In genomic region chr13:37886879-37887278, GRCh38 we compare ENCODE assay signal across 16 cellular contexts. TPM values are rescaled to one million over a fixed set of nuclear protein-coding genes. Genes with fewer than 3 reads are reported as not detected.
DNase-seq lines count a peak whose midpoint lies in the region; ATAC-seq, FAIRE-seq and TF ChIP-seq lines count a peak whose summit lies in the region.
"Had no signal": no experiment of that assay in that cellular context is flagged by ENCODE, and none has a peak within 500 bp of the region (broad histone marks: within the 10 kb centered on the region; RNA-seq: fewer than 3 reads in every experiment).

No MANE protein-coding gene starts in this region.

- peak overlapping the region; percentile 23 for H3K4me2 ChIP-seq in OCI-LY3 (ENCODE audit: low read length)
- 0 out of 2 replicates have a peak overlapping the region, but pooled peaks have one; percentile 22 for H3K4me2 ChIP-seq in K562 (ENCODE audit: insufficient read depth, low read length)
- H3K4me2 ChIP-seq in endothelial cell of umbilical vein (ENCODE audit: insufficient read depth, low read length), result no peak overlapping the region

- in situ Hi-C loops in K562 (cut with MboI), result loop anchor here (25.0 kb wide), 1 partner anchor 150 kb away; no protein-coding TSS in a partner anchor

- peaks cover 8% of the 10 kb centered on the region for H3K4me1 Mint-ChIP-seq in WTC11
- H3K4me1 Mint-ChIP-seq: CD14-positive monocyte had no signal

- FAIRE-seq in K562 (lab: Jason Lieb, UNC) (no peak), endothelial cell of umbilical vein (lab: Jason Lieb, UNC) (no peak)
- FAIRE-seq: D721Med had no signal

- H3K36me3 Mint-ChIP-seq in WTC11, result no peaks in the 10 kb centered on the region
- H3K36me3 Mint-ChIP-seq: CD14-positive monocyte; CD8-positive, alpha-beta T cell had no signal

- WGBS in K562 (ENCODE audit: insufficient coverage, low coverage, missing lambda C conversion rate), result 33% methylated on average over 4 of the region's 4 CpGs

- H3K4me1 ChIP-seq in OCI-LY3 (ENCODE audit: low read length) (peaks cover 5% of the 10 kb centered on the region), K562 (replicated peaks in 1 of 2; ENCODE audit: control insufficient read depth in 2 of 2, insufficient read depth in 2 of 2, low read length in 2 of 2) (no peaks in the 10 kb centered on the region; a peak in 1 of 5 replicates), endothelial cell of umbilical vein (ENCODE audit: control insufficient read depth, extremely low read depth, insufficient read depth, low read length) (no peaks in the 10 kb centered on the region), muscle layer of duodenum (ENCODE audit: control insufficient read depth in 1 of 2, insufficient read depth in 2 of 2, low read length in 2 of 2) (no peaks in the 10 kb centered on the region)

- H3K9me3 ChIP-seq in OCI-LY3 (ENCODE audit: insufficient read depth, low read length), result no peaks in the 10 kb centered on the region
- no peaks in the 10 kb centered on the region for H3K9me3 ChIP-seq in K562 (replicated peaks; ENCODE audit: control insufficient read depth, insufficient read depth, low read depth, low read length)
- no peaks in the 10 kb centered on the region for H3K9me3 ChIP-seq in endothelial cell of umbilical vein (replicated peaks; ENCODE audit: control insufficient read depth, insufficient read depth, low read length)
- no peaks in the 10 kb centered on the region for H3K9me3 ChIP-seq in muscle layer of duodenum (ENCODE audit: control insufficient read depth in 1 of 2, low read length in 2 of 2)

- H3K36me3 ChIP-seq in OCI-LY3 (replicated peaks; ENCODE audit: low read depth, low read length), result no peaks in the 10 kb centered on the region
- no peaks in the 10 kb centered on the region for H3K36me3 ChIP-seq in K562 (ENCODE audit: control insufficient read depth, insufficient read depth, low read length)
- no peaks in the 10 kb centered on the region for H3K36me3 ChIP-seq in endothelial cell of umbilical vein (ENCODE audit: control insufficient read depth in 2 of 2, extremely low read depth in 1 of 2, insufficient read depth in 2 of 2, low read length in 2 of 2)
- H3K36me3 ChIP-seq in muscle layer of duodenum (ENCODE audit: control insufficient read depth in 1 of 2, insufficient read depth in 2 of 2, low read length in 2 of 2), result no peaks in the 10 kb centered on the region

- POLR2A ChIA-PET in K562 (lab: Yijun Ruan, JAX), result no interaction called here
- POLR2A ChIA-PET in endothelial cell of umbilical vein (lab: Charles Lee), result no interaction called here
- POLR2A ChIA-PET in WTC11 (lab: Charles Lee), result no interaction called here

- H3K27ac Mint-ChIP-seq in WTC11, result no peak overlapping the region
- H3K27ac Mint-ChIP-seq: CD14-positive monocyte; CD8-positive, alpha-beta T cell had no signal

- H3K79me2 ChIP-seq in OCI-LY3 (ENCODE audit: low read length) (no peaks in the 10 kb centered on the region), K562 (ENCODE audit: control insufficient read depth, insufficient read depth, low read length) (no peaks in the 10 kb centered on the region), endothelial cell of umbilical vein (ENCODE audit: control insufficient read depth, insufficient read depth, low read length) (no peaks in the 10 kb centered on the region)

- ATAC-seq in K562 (peak; percentile 66), GM21619 (IDR thresholded peaks at IDR 0.05; ENCODE audit: unreplicated experiment) (no peak), WTC11 (no peak)
- ATAC-seq: CD8-positive, alpha-beta T cell had no signal

- no peaks in the 10 kb centered on the region for H3K9me1 ChIP-seq in K562 (ENCODE audit: control insufficient read depth, insufficient read depth, low read length)
- no peaks in the 10 kb centered on the region for H3K9me1 ChIP-seq in endothelial cell of umbilical vein (replicated peaks; ENCODE audit: control insufficient read depth, extremely low read depth, insufficient read depth, low read length)

- intact Hi-C loops in K562 (cut with micrococcal nuclease), result no loop called here
- intact Hi-C loops in endothelial cell of umbilical vein (cut with micrococcal nuclease), result no loop called here

- H3K27me3 ChIP-seq in OCI-LY3 (ENCODE audit: low read depth, low read length) (0 out of 2 replicates have a peak, but pooled peaks cover 4% of the 10 kb centered on the region), K562 (ENCODE audit: control insufficient read depth in 2 of 2, insufficient read depth in 2 of 2, low read length in 2 of 2) (no peaks in the 10 kb centered on the region), endothelial cell of umbilical vein (ENCODE audit: control insufficient read depth in 2 of 2, insufficient read depth in 2 of 2, low read length in 2 of 2) (peaks cover 4 to 11% of the 10 kb centered on the region in 2 experiments), muscle layer of duodenum (ENCODE audit: low read depth, low read length) (no peaks in the 10 kb centered on the region)

- no peaks in the 10 kb centered on the region for H3K9me3 Mint-ChIP-seq in WTC11

- H2AFZ ChIP-seq in OCI-LY3 (ENCODE audit: low read depth, low read length) (no peak overlapping the region), K562 (ENCODE audit: low read depth, low read length) (peak overlapping the region; percentile 38), endothelial cell of umbilical vein (ENCODE audit: low read depth, low read length) (no peak overlapping the region)
- H2AFZ ChIP-seq: GM23248 had no signal

- CTCF ChIA-PET in K562 (lab: Yijun Ruan, JAX; ENCODE audit: low intra/inter-chr PET ratio), result no interaction called here
- CTCF ChIA-PET in endothelial cell of umbilical vein (lab: Charles Lee), result interaction anchor here (1.3 kb wide), 1 partner anchor 18 kb away, joined by 3 read pairs; no protein-coding TSS in a partner anchor
- CTCF ChIA-PET in WTC11 (lab: Charles Lee), result no interaction called here

- H3K4me3 ChIP-seq in OCI-LY3 (ENCODE audit: low read length) (no peak overlapping the region), K562 (no peak overlapping the region), endothelial cell of umbilical vein (replicated peaks in 1 of 3; ENCODE audit: insufficient read depth in 1 of 3, low read depth in 1 of 3, low read length in 3 of 3) (no peak overlapping the region), muscle layer of duodenum (ENCODE audit: low read depth in 1 of 2, low read length in 2 of 2) (peak overlapping the region in 1 of 2 donors; percentile 41)
- H3K4me3 ChIP-seq: GM23248 had no signal

- TF ChIP-seq POLR2A in K562 (conservative IDR thresholded peaks at IDR 0.05), result no peak
- no peak for TF ChIP-seq POLR2A in endothelial cell of umbilical vein (IDR thresholded peaks at IDR 0.05; ENCODE audit: low read depth, low read length)

- dilution Hi-C loops in endothelial cell of umbilical vein (cut with MboI; ENCODE audit: extremely low pct_ligation_motif_present, low sequenced_read_pairs), result no loop called here

- H3K27me3 Mint-ChIP-seq in WTC11 (ENCODE audit: low read depth), result no peaks in the 10 kb centered on the region

- no peak overlapping the region for H3K9ac ChIP-seq in OCI-LY3 (ENCODE audit: low read length)
- no peak overlapping the region for H3K9ac ChIP-seq in K562 (ENCODE audit: insufficient read depth in 1 of 2, low read depth in 2 of 2, low read length in 2 of 2)
- no peak overlapping the region for H3K9ac ChIP-seq in endothelial cell of umbilical vein (replicated peaks; ENCODE audit: extremely low read depth, insufficient read depth, low read length)
- H3K9ac ChIP-seq: GM23248 had no signal

- no TSS peak for BruUV-seq in K562 (replicated peaks; lab: Mats Ljungman, UMichigan)
- BruUV-seq in endothelial cell of umbilical vein (replicated peaks; lab: Mats Ljungman, UMichigan), result no TSS peak

- no peak for TF ChIP-seq RAD21 in K562 (CRISPR knock-in tag; conservative IDR thresholded peaks at IDR 0.05 in 1 of 2, IDR thresholded peaks at IDR 0.05 in 1 of 2)

- DNase-seq in K562 (ENCODE audit: extremely low read depth in 1 of 4, low spot score in 3 of 4) (no peak), endothelial cell of umbilical vein (ENCODE audit: low read depth, low spot score) (peak; percentile 29), GF-D8 (lab: John Stamatoyannopoulos, UW) (no peak), dedifferentiated amniotic fluid mesenchymal stem cell (ENCODE audit: extremely low spot score) (no peak), WTC11 (ENCODE audit: low spot score) (no peak)
- DNase-seq: CD8-positive, alpha-beta T cell; COR-L47; GM23248; H7 had no signal

- no peak overlapping the region for H3K4me3 Mint-ChIP-seq in WTC11
- H3K4me3 Mint-ChIP-seq: CD14-positive monocyte; CD8-positive, alpha-beta T cell had no signal

- H3K27ac ChIP-seq in OCI-LY3 (ENCODE audit: low read length) (no peak overlapping the region), K562 (ENCODE audit: extremely low read depth, low read depth, low read length) (no peak overlapping the region), endothelial cell of umbilical vein (ENCODE audit: insufficient read depth, low read depth, low read length) (no peak overlapping the region), muscle layer of duodenum (ENCODE audit: low read length) (peak overlapping the region; percentile 34)
- H3K27ac ChIP-seq: 22Rv1, GM23248 had no signal

- TF ChIP-seq EP300 in K562 (IDR thresholded peaks at IDR 0.05; ENCODE audit: low read length), result no peak

- TF ChIP-seq CTCF in OCI-LY3 (IDR thresholded peaks at IDR 0.05; ENCODE audit: low read depth, low read length) (no peak), K562 (IDR thresholded peaks at IDR 0.05 in 2 of 3, conservative IDR thresholded peaks at IDR 0.05 in 1 of 3; ENCODE audit: insufficient read depth in 2 of 3, low read depth in 1 of 3, low read length in 3 of 3) (no peak), endothelial cell of umbilical vein (IDR thresholded peaks at IDR 0.05; ENCODE audit: extremely low read depth in 1 of 2, insufficient read depth in 1 of 2, low read depth in 1 of 2, low read length in 2 of 2) (no peak), WTC11 (IDR thresholded peaks at IDR 0.05) (no peak)

- H4K20me1 ChIP-seq in OCI-LY3 (ENCODE audit: insufficient read depth, low read length) (no peaks in the 10 kb centered on the region), K562 (replicated peaks; ENCODE audit: control insufficient read depth, insufficient read depth, low read length) (no peaks in the 10 kb centered on the region), endothelial cell of umbilical vein (replicated peaks; ENCODE audit: control insufficient read depth, extremely low read depth, insufficient read depth, low read length) (no peaks in the 10 kb centered on the region)

RNA-seq across cellular contexts. Expression of gene TRPC4, which starts 17.3 kb away (rescaled TPM):
- total RNA-seq in K562 (2011; cell fraction: chromatin; rRNA removed; ENCODE audit: low replicate concordance), result not detected in 2 replicates
- 0.13 TPM in 1 of 2 replicates, not detected in the other for total RNA-seq in K562 (2011; cell fraction: nucleolus; rRNA removed)
- not detected in 2 replicates for total RNA-seq in K562 (2011; cell fraction: nucleoplasm; rRNA removed)
- total RNA-seq in K562 (2014; rRNA removed) (not detected in 2 replicates), K562 (2014; rRNA removed; fragmentation: Illumina TruSeq; extraction: Trizol) (not detected in 2 replicates), K562 (2015; rRNA removed; fragmentation: Illumina TruSeq; extraction: Trizol) (0.04 TPM in 1 of 2 replicates, not detected in the other), K562 (2021) (not detected in 2 replicates), endothelial cell of umbilical vein (0.42 and 0.64 TPM in 2 replicates), WTC11 (2021) (4.2 to 8.0 TPM (median 5.0 TPM) in 3 replicates)
- polyA plus RNA-seq in K562 (2011; rRNA removed) (not detected in 2 replicates), K562 (2014; fragmentation: Illumina TruSeq; extraction: Trizol) (not detected in 2 replicates), K562 (2014; fragmentation: Nextera tagmentation; extraction: Ambion mirVana) (not detected), K562 (2014; rRNA removed) (0.03 TPM in 1 of 2 replicates, not detected in the other), endothelial cell of umbilical vein (0.03 and 0.04 TPM in 2 replicates)
- polyA plus RNA-seq in K562 (2011; cell fraction: cytosol; rRNA removed), result not detected in 2 replicates
- not detected in 2 replicates for polyA plus RNA-seq in K562 (2011; cell fraction: nucleus; rRNA removed)
- polyA plus RNA-seq in K562 (2012), result 0.01 TPM in 1 of 2 replicates, not detected in the other
- polyA minus RNA-seq in K562 (2011; rRNA and poly(A)+ RNA removed), result not detected in 2 replicates
- not detected in 2 replicates for polyA minus RNA-seq in K562 (2011; cell fraction: cytosol; rRNA and poly(A)+ RNA removed)
- not detected in 2 replicates for polyA minus RNA-seq in K562 (2011; cell fraction: nucleus; rRNA and poly(A)+ RNA removed)
- polyA plus RNA-seq in endothelial cell of umbilical vein (2011; cell fraction: cytosol; rRNA removed), result 0.10 TPM in 2 replicates
- polyA plus RNA-seq in endothelial cell of umbilical vein (2011; cell fraction: nucleus; rRNA removed), result 0.20 and 0.41 TPM in 2 replicates
- polyA plus RNA-seq in endothelial cell of umbilical vein (2012), result 0.23 and 0.82 TPM in 2 replicates
- 0.04 and 0.19 TPM in 2 replicates for polyA minus RNA-seq in endothelial cell of umbilical vein
- not detected for polyA minus RNA-seq in endothelial cell of umbilical vein (2011; cell fraction: cytosol; rRNA and poly(A)+ RNA removed)
- polyA minus RNA-seq in endothelial cell of umbilical vein (2011; cell fraction: nucleus; rRNA and poly(A)+ RNA removed), result 1.0 and 1.1 TPM in 2 replicates
- total RNA-seq: CD8-positive, alpha-beta T cell; HT-29 had no signal
- polyA plus RNA-seq: CD14-positive monocyte had no signal
